In genomic region chr7:43572516-43573049, GRCh38 we compare ENCODE assay signal across 8 cellular contexts. TPM values are rescaled to one million over a fixed set of nuclear protein-coding genes. Genes with fewer than 3 reads are reported as not detected.
DNase-seq lines count a peak whose midpoint lies in the region; ATAC-seq and TF ChIP-seq lines count a peak whose summit lies in the region.

No MANE protein-coding gene starts in this region.

- RAD21 ChIA-PET in HCT116 (lab: Charles Lee; ENCODE audit: low non-redundant PET in 1 of 2, low total read pairs in 2 of 2, uncharacterized antibody in 2 of 2, unreplicated experiment in 2 of 2): no interaction called here

- no peak for TF ChIP-seq RAD21 in HCT116 (IDR thresholded peaks at IDR 0.05; ENCODE audit: low read depth)

- intact Hi-C loops in HCT116 (cut with micrococcal nuclease) (no loop called here), posterior cingulate gyrus (cut with DNase I) (no loop called here)

- POLR2A ChIA-PET in HCT116 (lab: Charles Lee): interaction anchor here (2.5 kb wide), 1 partner anchor 10 kb away, joined by 13 read pairs; the partner anchor contains the start of gene STK17A

- no peaks in the 10 kb centered on the region for H4K20me1 ChIP-seq in HCT116 (ENCODE audit: insufficient read depth)

- peak overlapping the region; percentile 77 for H2AFZ ChIP-seq in HCT116 (ENCODE audit: low read depth, low read length, poor library complexity, severe bottlenecking)

- TF ChIP-seq POLR2A in HCT116 (IDR thresholded peaks at IDR 0.05; ENCODE audit: borderline replicate concordance, extremely low read depth, insufficient read depth, insufficient read length): no peak

- peak overlapping the region; percentile 31 for H3K4me2 ChIP-seq in HCT116 (ENCODE audit: low read length)

- H3K9ac ChIP-seq in HCT116 (ENCODE audit: low read length): no peak overlapping the region

- peak; percentile 100 for DNase-seq in AG10803 (ENCODE audit: low read depth)
- DNase-seq in HCT116 (ENCODE audit: low read depth, low spot score): peak; percentile 38
- peak; percentile 99 for DNase-seq in epithelial cell of esophagus (ENCODE audit: low read depth)
- peak; percentile 69 for DNase-seq in pulmonary artery endothelial cell (ENCODE audit: low read depth, low spot score)
- no peak for DNase-seq in posterior cingulate gyrus

- peaks cover 8 to 33% of the 10 kb centered on the region in 2 experiments for H3K4me1 ChIP-seq in HCT116 (ENCODE audit: control insufficient read depth in 1 of 2, insufficient read depth in 2 of 2, low read length in 2 of 2)

- H3K9me2 ChIP-seq in HCT116 (ENCODE audit: insufficient read depth): no peaks in the 10 kb centered on the region

- H3K27ac ChIP-seq in HCT116 (ENCODE audit: low read depth, low read length): no peak overlapping the region

- H3K27me3 ChIP-seq in HCT116 (ENCODE audit: insufficient read depth, low read length): no peaks in the 10 kb centered on the region

- no peaks in the 10 kb centered on the region for H3K79me2 ChIP-seq in HCT116 (ENCODE audit: insufficient read depth, low read length)

- no peaks in the 10 kb centered on the region for H3K9me3 ChIP-seq in HCT116 (ENCODE audit: control insufficient read depth in 1 of 2, insufficient read depth in 1 of 2, low read depth in 1 of 2, low read length in 2 of 2)

- no peak overlapping the region for H3K4me3 ChIP-seq in AG10803 (ENCODE audit: low read length)
- H3K4me3 ChIP-seq in HCT116 (replicated peaks in 1 of 2; ENCODE audit: low read depth in 1 of 2, low read length in 2 of 2): no peak overlapping the region
- no peak overlapping the region for H3K4me3 ChIP-seq in epithelial cell of esophagus (ENCODE audit: low read length)

- no TSS peak for BruUV-seq in HCT116 (replicated peaks; lab: Mats Ljungman, UMichigan)

- TF ChIP-seq CTCF in AG10803 (conservative IDR thresholded peaks at IDR 0.05; ENCODE audit: low read length) (no peak), HCT116 (IDR thresholded peaks at IDR 0.05 in 2 of 3, conservative IDR thresholded peaks at IDR 0.05 in 1 of 3; ENCODE audit: borderline replicate concordance in 1 of 3, insufficient read depth in 1 of 3, low read depth in 2 of 3, low read length in 2 of 3) (no peak), epithelial cell of esophagus (IDR thresholded peaks at IDR 0.05; ENCODE audit: insufficient read depth, low read depth, low read length, missing control alignments) (no peak)

- no peaks in the 10 kb centered on the region for H3K36me3 ChIP-seq in HCT116 (ENCODE audit: control insufficient read depth in 1 of 2, insufficient read depth in 2 of 2, low read length in 2 of 2)

- CTCF ChIA-PET in HCT116 (lab: Charles Lee): interaction anchor here (1.9 to 3.7 kb wide), 2 partner anchors 10 to 127 kb away, joined by 6 to 38 read pairs; partner anchors contain the start of gene STK17A

- no peak for ATAC-seq in HCT116
- peak; percentile 93 for ATAC-seq in SK-N-SH treated with all-trans-retinoic acid at 6 μM for 48 hours
- ATAC-seq in GM21381 (IDR thresholded peaks at IDR 0.05; ENCODE audit: unreplicated experiment): no peak
- no peak for ATAC-seq in HG03139 (IDR thresholded peaks at IDR 0.05; ENCODE audit: unreplicated experiment)

TF ChIP-seq in HCT116, 20 proteins besides CTCF, POLR2A, EP300 and RAD21:
- TF ChIP-seq FOSL1 (IDR thresholded peaks at IDR 0.05; ENCODE audit: low read depth): 0 out of 2 replicates have a peak, but pooled peaks have one; percentile 22
- no peak for TF ChIP-seq MAX (IDR thresholded peaks at IDR 0.05)

TF ChIP-seq in SK-N-SH treated with all-trans-retinoic acid at 6 μM for 48 hours, 23 proteins besides CTCF, POLR2A, EP300 and RAD21:
- TF ChIP-seq RARB (CRISPR knock-in tag; IDR thresholded peaks at IDR 0.05) (0 out of 2 replicates have a peak, but pooled peaks have one; percentile 35), ISL1 (CRISPR knock-in tag; IDR thresholded peaks at IDR 0.05) (no peak), TCF4 (CRISPR knock-in tag; IDR thresholded peaks at IDR 0.05; ENCODE audit: borderline replicate concordance) (no peak), PATZ1 (CRISPR knock-in tag; IDR thresholded peaks at IDR 0.05; ENCODE audit: borderline replicate concordance) (no peak; the same call in 1 of the 2 replicates), BACH2 (CRISPR knock-in tag; IDR thresholded peaks at IDR 0.05; ENCODE audit: borderline replicate concordance) (no peak), POU6F1 (CRISPR knock-in tag; IDR thresholded peaks at IDR 0.05; ENCODE audit: borderline replicate concordance, low read depth) (no peak)

RNA-seq across cellular contexts. Expression of gene STK17A, which starts 10.3 kb away (rescaled TPM):
- total RNA-seq in HCT116 (2021; ENCODE audit: unreplicated experiment): 14.8 TPM
- 3.2 and 5.8 TPM in 2 replicates for polyA plus RNA-seq in HCT116 (2012)
- 72.3 and 99.7 TPM in 2 replicates for total RNA-seq in pulmonary artery endothelial cell

Comparison
In these comparisons a context has a peak if more than half of its experiments do, and no peak if none do; other contexts are left out.
1. DNase-seq: peak in AG10803 (single experiment), HCT116 (single experiment), epithelial cell of esophagus (single experiment) and pulmonary artery endothelial cell (single experiment); none in posterior cingulate gyrus (0 of 10).